Comparison of ENCODE assay signal across 8 cellular contexts in the genomic region with DNA sequence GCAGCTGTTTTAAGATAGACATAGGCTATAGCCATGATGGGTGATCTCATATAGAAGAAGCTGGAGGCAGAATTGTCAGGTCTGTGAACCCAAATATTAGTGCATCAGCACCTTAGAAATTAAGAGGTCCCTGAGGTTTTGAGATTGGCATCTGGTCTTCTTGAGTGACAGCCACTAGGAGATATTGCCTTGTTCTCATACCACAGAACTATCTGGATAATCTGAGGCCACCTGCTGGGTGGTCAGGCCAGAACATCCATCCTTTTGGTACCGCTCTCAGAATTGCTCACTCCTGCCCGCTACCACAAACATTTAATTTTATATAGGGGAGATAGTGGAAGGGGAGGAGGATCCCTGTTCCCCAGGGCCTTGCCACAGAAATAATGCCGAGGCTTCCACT.
DNase-seq lines count a peak whose midpoint lies in the region; ATAC-seq and TF ChIP-seq lines count a peak whose summit lies in the region.

No MANE protein-coding gene starts in this region.

- peaks cover 28% of the 10 kb centered on the region for H3K4me1 Mint-ChIP-seq in T-helper 2 cell treated with Interferon-gamma antibody and Interleukin-4, amounts not matched to agents 5 μg/mL and 100 μg/mL, for 36 hours (ENCODE audit: low read depth)
- H3K4me1 Mint-ChIP-seq in nephron progenitor cell = peaks cover 15% of the 10 kb centered on the region

- H3K9me3 ChIP-seq in heart right ventricle = peaks cover 0 to 10% (median 0%) of the 10 kb centered on the region in 11 donors

- no peak overlapping the region for H3K4me3 Mint-ChIP-seq in T-helper 2 cell treated with Interferon-gamma antibody and Interleukin-4, amounts not matched to agents 5 μg/mL and 100 μg/mL, for 36 hours
- H3K4me3 Mint-ChIP-seq in nephron progenitor cell = no peak overlapping the region

- H3K36me3 ChIP-seq in heart right ventricle = no peaks in the 10 kb centered on the region

- DNase-seq in AG08396 (ENCODE audit: low spot score) (peak; percentile 12), RKO (ENCODE audit: low spot score) (peak; percentile 36), heart right ventricle (no peak), NCI-H2196 treated with DMSO at 0.1 percent for 48 hours (lab: John Stamatoyannopoulos, UW; ENCODE audit: unreplicated experiment) (no peak), nephron progenitor cell (no peak)
- no peak for DNase-seq in T-helper 2 cell treated with Interferon-gamma antibody and Interleukin-4, amounts not matched to agents 5 μg/mL and 100 μg/mL, for 36 hours (ENCODE audit: low spot score)

- TF ChIP-seq CTCF in heart right ventricle (IDR thresholded peaks at IDR 0.05) (peak in 6 of 9 donors; percentile 31 to 50 (median 43)), nephron progenitor cell (IDR thresholded peaks at IDR 0.05) (no peak)

- peaks cover 9% of the 10 kb centered on the region for H3K9me3 Mint-ChIP-seq in T-helper 2 cell treated with Interferon-gamma antibody and Interleukin-4, amounts not matched to agents 5 μg/mL and 100 μg/mL, for 36 hours
- peaks cover 20% of the 10 kb centered on the region for H3K9me3 Mint-ChIP-seq in nephron progenitor cell

- intact Hi-C loops in heart right ventricle (cut with DNase I) = loop anchor here in 7 of 10 donors (2.0 to 5.0 kb wide), 4 partner anchors 409 to 415 kb away; no protein-coding TSS in a partner anchor

- H3K27ac ChIP-seq in heart right ventricle = no peak overlapping the region

- H3K36me3 Mint-ChIP-seq in T-helper 2 cell treated with Interferon-gamma antibody and Interleukin-4, amounts not matched to agents 5 μg/mL and 100 μg/mL, for 36 hours (ENCODE audit: low read depth) = peaks cover 1% of the 10 kb centered on the region
- H3K36me3 Mint-ChIP-seq in nephron progenitor cell (ENCODE audit: low read depth) = no peaks in the 10 kb centered on the region

- WGBS in heart right ventricle, 2 donors = 69 to 78% methylated on average over 3 of the region's 3 CpGs

- peaks cover 14% of the 10 kb centered on the region for H3K27me3 Mint-ChIP-seq in T-helper 2 cell treated with Interferon-gamma antibody and Interleukin-4, amounts not matched to agents 5 μg/mL and 100 μg/mL, for 36 hours (ENCODE audit: low read depth)
- H3K27me3 Mint-ChIP-seq in nephron progenitor cell (ENCODE audit: low read depth, poor library complexity) = peaks cover 11% of the 10 kb centered on the region

- peak; percentile 61 for ATAC-seq in GM19395 (IDR thresholded peaks at IDR 0.05; ENCODE audit: unreplicated experiment)
- peak in 7 of 8 donors; percentile 56 to 80 (median 62) for ATAC-seq in heart right ventricle
- ATAC-seq in GM18873 (IDR thresholded peaks at IDR 0.05; ENCODE audit: low FRiP score, unreplicated experiment) = no peak

- peaks cover 0 to 3% (median 0%) of the 10 kb centered on the region in 7 donors for H3K27me3 ChIP-seq in heart right ventricle

- H3K4me1 ChIP-seq in heart right ventricle = peaks cover 0 to 22% (median 0%) of the 10 kb centered on the region in 9 donors

- H3K27ac Mint-ChIP-seq in T-helper 2 cell treated with Interferon-gamma antibody and Interleukin-4, amounts not matched to agents 5 μg/mL and 100 μg/mL, for 36 hours = no peak overlapping the region
- no peak overlapping the region for H3K27ac Mint-ChIP-seq in nephron progenitor cell

- no peak overlapping the region for H3K4me3 ChIP-seq in heart right ventricle

Comparison
In these comparisons a context has a peak if more than half of its experiments do, and no peak if none do; other contexts are left out.
1. DNase-seq: peak in AG08396 (single experiment) and RKO (single experiment); none in heart right ventricle (0 of 2), T-helper 2 cell treated with Interferon-gamma antibody and Interleukin-4, amounts not matched to agents 5 μg/mL and 100 μg/mL, for 36 hours (single experiment), NCI-H2196 treated with DMSO at 0.1 percent for 48 hours (single experiment) and nephron progenitor cell (single experiment).